ENCODE assay signal across 8 cellular contexts in the genomic region with DNA sequence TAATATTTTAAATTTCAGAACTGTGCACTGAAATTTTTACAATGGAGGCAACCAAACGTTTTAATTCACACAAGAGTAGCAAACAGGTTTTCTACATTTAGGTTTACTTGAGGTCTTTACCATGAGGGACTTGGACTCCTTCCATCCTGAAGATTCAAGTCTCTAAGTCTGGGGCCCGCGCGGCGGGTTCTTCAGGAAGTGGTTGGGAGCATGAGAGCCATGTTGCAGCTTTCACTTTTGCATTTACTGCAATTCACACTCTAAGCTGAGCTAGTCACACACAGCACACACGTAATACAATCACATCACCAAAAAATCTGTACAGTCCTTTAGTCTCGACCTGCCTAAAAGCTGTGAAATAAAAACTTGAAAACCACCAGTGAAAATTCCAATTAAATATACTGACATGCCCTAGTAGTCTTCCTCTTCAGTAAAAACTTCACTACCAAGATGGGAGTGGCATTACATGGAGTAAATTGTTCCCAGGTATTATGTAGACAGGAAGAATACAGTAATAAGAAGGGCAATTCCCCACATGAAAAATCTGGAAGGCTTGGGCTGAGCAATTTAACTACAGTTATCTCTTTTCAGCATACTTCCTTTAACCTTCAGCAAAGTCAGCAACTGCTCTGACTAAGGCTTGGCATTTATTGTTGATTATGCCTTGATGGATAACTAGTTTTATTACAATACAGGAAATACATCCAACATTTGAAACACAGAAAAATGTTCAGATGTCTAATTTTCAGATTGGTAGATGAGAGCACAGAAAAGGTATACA.
DNase-seq lines count a peak whose midpoint lies in the region; ATAC-seq, FAIRE-seq and TF ChIP-seq lines count a peak whose summit lies in the region.

No MANE protein-coding gene starts in this region.

- H3K9me3 ChIP-seq in ES-I3 (ENCODE audit: control insufficient read depth, insufficient read depth, low read length) (no peaks in the 10 kb centered on the region), mucosa of stomach (ENCODE audit: control insufficient read depth, low read length) (no peaks in the 10 kb centered on the region)

- H3K36me3 ChIP-seq in ES-I3 (ENCODE audit: insufficient read depth, low read length): peaks cover 7% of the 10 kb centered on the region; the same call in 1 of the 2 replicates
- no peaks in the 10 kb centered on the region for H3K36me3 ChIP-seq in mucosa of stomach (ENCODE audit: control insufficient read depth, insufficient read depth, low read length)

- no peak for TF ChIP-seq POLR2A in GM12892 (IDR thresholded peaks at IDR 0.05; ENCODE audit: low read depth, low read length)

- peak; percentile 57 for DNase-seq in T-helper 2 cell treated with Interferon-gamma antibody and Interleukin-4, amounts not matched to agents 5 μg/mL and 100 μg/mL, for 36 hours (ENCODE audit: low spot score)
- peak; percentile 69 for DNase-seq in central memory CD4-positive, alpha-beta T cell
- no peak for DNase-seq in GM12892 (ENCODE audit: insufficient read length)
- no peak for DNase-seq in hepatic stellate cell (ENCODE audit: low spot score)

- no peaks in the 10 kb centered on the region for H3K27me3 ChIP-seq in mucosa of stomach (ENCODE audit: control insufficient read depth, insufficient read depth, low read length)

- peak overlapping the region; percentile 60 for H3K4me3 ChIP-seq in mucosa of stomach (ENCODE audit: low read length)

- H3K36me3 Mint-ChIP-seq in T-helper 2 cell treated with Interferon-gamma antibody and Interleukin-4, amounts not matched to agents 5 μg/mL and 100 μg/mL, for 36 hours (ENCODE audit: low read depth): peaks cover 30% of the 10 kb centered on the region

- peak; percentile 70 for ATAC-seq in HG02870 (IDR thresholded peaks at IDR 0.05; ENCODE audit: unreplicated experiment)
- ATAC-seq in HG03025 (IDR thresholded peaks at IDR 0.05; ENCODE audit: low FRiP score, unreplicated experiment): no peak

- H3K9me3 Mint-ChIP-seq in T-helper 2 cell treated with Interferon-gamma antibody and Interleukin-4, amounts not matched to agents 5 μg/mL and 100 μg/mL, for 36 hours: no peaks in the 10 kb centered on the region

- H3K27me3 Mint-ChIP-seq in T-helper 2 cell treated with Interferon-gamma antibody and Interleukin-4, amounts not matched to agents 5 μg/mL and 100 μg/mL, for 36 hours (ENCODE audit: low read depth): no peaks in the 10 kb centered on the region

- H3K27ac Mint-ChIP-seq in T-helper 2 cell treated with Interferon-gamma antibody and Interleukin-4, amounts not matched to agents 5 μg/mL and 100 μg/mL, for 36 hours: peak overlapping the region; percentile 93

- peaks cover 61% of the 10 kb centered on the region for H3K4me1 ChIP-seq in ES-I3 (ENCODE audit: insufficient read depth, low read length)
- H3K4me1 ChIP-seq in mucosa of stomach (ENCODE audit: control insufficient read depth, insufficient read depth, low read length): peaks cover 5% of the 10 kb centered on the region

- peaks cover 56% of the 10 kb centered on the region for H3K4me1 Mint-ChIP-seq in T-helper 2 cell treated with Interferon-gamma antibody and Interleukin-4, amounts not matched to agents 5 μg/mL and 100 μg/mL, for 36 hours (ENCODE audit: low read depth)

- H3K9ac ChIP-seq in ES-I3 (ENCODE audit: low read depth, low read length): peak overlapping the region; percentile 0; the same call in 1 of the 2 replicates
- peak overlapping the region; percentile 80 for H3K9ac ChIP-seq in mucosa of stomach (ENCODE audit: low read length)

- FAIRE-seq in GM12892 (lab: Jason Lieb, UNC): no peak

- peak overlapping the region; percentile 93 for H3K4me3 Mint-ChIP-seq in T-helper 2 cell treated with Interferon-gamma antibody and Interleukin-4, amounts not matched to agents 5 μg/mL and 100 μg/mL, for 36 hours

Comparison
In these comparisons a context has a peak if more than half of its experiments do, and no peak if none do; other contexts are left out.
1. DNase-seq: peak in T-helper 2 cell treated with Interferon-gamma antibody and Interleukin-4, amounts not matched to agents 5 μg/mL and 100 μg/mL, for 36 hours (single experiment) and central memory CD4-positive, alpha-beta T cell (single experiment); none in GM12892 (single experiment) and hepatic stellate cell (single experiment).